In the genomic region with DNA sequence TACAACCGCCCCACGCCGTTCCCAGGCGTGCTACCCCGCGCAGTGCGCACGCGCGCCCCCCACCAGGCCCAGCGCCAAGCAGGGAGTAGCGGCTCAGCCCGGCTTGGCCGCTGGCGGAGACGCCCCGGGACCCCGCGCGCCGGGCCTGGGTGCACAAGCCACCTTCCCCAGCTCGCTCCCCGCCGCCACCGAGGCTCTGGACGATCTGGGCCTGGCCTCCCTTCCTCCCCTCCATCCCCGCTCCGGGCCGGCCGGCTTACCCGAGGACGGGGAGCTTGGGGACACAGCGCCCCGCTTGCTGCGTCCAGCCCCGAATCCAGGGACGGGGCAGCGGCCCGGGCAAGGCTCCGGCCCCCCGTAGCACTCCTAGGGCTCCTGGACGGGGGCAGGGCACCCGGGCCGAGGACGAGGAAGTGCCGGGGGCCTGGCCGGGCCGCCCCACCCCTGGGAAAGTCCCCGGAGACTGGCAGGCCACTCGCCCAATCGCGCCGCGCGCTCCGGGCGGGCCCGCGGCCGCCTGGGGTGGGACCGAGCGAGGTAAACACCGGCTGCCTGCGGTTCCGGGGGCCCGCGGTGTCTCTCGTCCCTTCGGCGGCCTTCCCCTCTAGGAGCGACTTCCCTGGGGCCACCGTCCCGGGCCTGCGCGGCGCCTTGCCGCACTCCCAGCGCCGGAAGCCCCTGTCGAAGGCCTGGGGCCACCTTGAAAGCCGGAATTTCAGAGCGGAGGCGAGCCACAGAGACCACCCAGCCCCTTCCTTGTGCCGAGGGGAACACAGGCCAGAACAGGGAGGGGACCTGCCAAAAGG, we compare ENCODE assay signal across 7 cellular contexts. TPM values are rescaled to one million over a fixed set of nuclear protein-coding genes. Genes with fewer than 3 reads are reported as not detected.
DNase-seq lines count a peak whose midpoint lies in the region; ATAC-seq, FAIRE-seq and TF ChIP-seq lines count a peak whose summit lies in the region.

TNIP1 (minus strand) TSS at position 415 of the 806 bp plus-strand sequence. CDS start 15,939 bp downstream, outside the sequence.

- peaks cover 9% of the 10 kb centered on the region for H4K20me1 ChIP-seq in astrocyte (ENCODE audit: insufficient read depth, low read length)

- no peaks in the 10 kb centered on the region for H3K9me3 ChIP-seq in astrocyte (ENCODE audit: insufficient read depth, low read depth, low read length)

- peak within 1 kb of the TSS; percentile 80 for H3K4me3 ChIP-seq in astrocyte (ENCODE audit: insufficient read depth, low read depth, low read length)

- peak within 1 kb of the TSS; percentile 94 for H3K27ac Mint-ChIP-seq in astrocyte (ENCODE audit: unreplicated experiment)

- DNase-seq in GM18507 (ENCODE audit: extremely low spot score, insufficient read length, low read depth) (peak; percentile 87), NCI-H1930 (lab: John Stamatoyannopoulos, UW) (peak; percentile 23 to 70), T-helper 9 cell (peak; percentile 92), astrocyte (ENCODE audit: low read depth) (peak; percentile 82), hepatic stellate cell (ENCODE audit: low spot score) (peak; percentile 97), retina (peak; percentile 92)

- H3K27me3 Mint-ChIP-seq in astrocyte (ENCODE audit: low read depth, unreplicated experiment): no peaks in the 10 kb centered on the region

- peak within 1 kb of the TSS; percentile 92 for H3K4me3 Mint-ChIP-seq in astrocyte (ENCODE audit: unreplicated experiment)

- no peak for TF ChIP-seq CTCF in astrocyte (IDR thresholded peaks at IDR 0.05; ENCODE audit: insufficient read depth, low read depth, low read length)

- H3K9ac ChIP-seq in astrocyte (ENCODE audit: low read length): peak within 1 kb of the TSS; percentile 99

- FAIRE-seq in GM18507 (lab: Jason Lieb, UNC): peak; percentile 80
- FAIRE-seq in astrocyte (lab: Jason Lieb, UNC): no peak

- H2AFZ ChIP-seq in astrocyte (ENCODE audit: low read depth, low read length): peak within 1 kb of the TSS; percentile 58

- H3K36me3 ChIP-seq in astrocyte (ENCODE audit: insufficient read depth, low read length): no peaks in the 10 kb centered on the region

- H3K4me1 Mint-ChIP-seq in astrocyte (ENCODE audit: low read depth, unreplicated experiment): peaks cover 28% of the 10 kb centered on the region

- peak; percentile 66 for ATAC-seq in HG02870 (IDR thresholded peaks at IDR 0.05; ENCODE audit: unreplicated experiment)

- peaks cover 38% of the 10 kb centered on the region for H3K79me2 ChIP-seq in astrocyte (ENCODE audit: insufficient read depth, low read length)

- no peaks in the 10 kb centered on the region for H3K27me3 ChIP-seq in astrocyte (ENCODE audit: insufficient read depth, low read length)

- peaks cover 6% of the 10 kb centered on the region for H3K36me3 Mint-ChIP-seq in astrocyte (ENCODE audit: low read depth, unreplicated experiment)

- H3K4me1 ChIP-seq in astrocyte (ENCODE audit: insufficient read depth, low read length): peaks cover 45% of the 10 kb centered on the region

- peak within 1 kb of the TSS; percentile 99 for H3K27ac ChIP-seq in astrocyte (ENCODE audit: low read depth, low read length)

- peak within 1 kb of the TSS; percentile 89 for H3K4me2 ChIP-seq in astrocyte (ENCODE audit: low read length)

- H3K9me3 Mint-ChIP-seq in astrocyte (ENCODE audit: unreplicated experiment): peaks cover 2% of the 10 kb centered on the region

RNA-seq across cellular contexts. Expression of gene TNIP1, which starts in this region (rescaled TPM):
- 98.5 and 119 TPM in 2 replicates for total RNA-seq in astrocyte

Comparison
In these comparisons a context has a peak if more than half of its experiments do, and no peak if none do; other contexts are left out.
1. Peak in every context shown above with its lines: DNase-seq, ATAC-seq, H3K4me3 ChIP-seq and H3K27ac ChIP-seq.
2. DNase-seq: peak in every context shown above with its lines; median percentile 97 in hepatic stellate cell; 92 in T-helper 9 cell; 92 in retina; 87 in GM18507; 82 in astrocyte; 46 in NCI-H1930.